Comparison of ENCODE assay signal across 31 cellular contexts in the genomic region with DNA sequence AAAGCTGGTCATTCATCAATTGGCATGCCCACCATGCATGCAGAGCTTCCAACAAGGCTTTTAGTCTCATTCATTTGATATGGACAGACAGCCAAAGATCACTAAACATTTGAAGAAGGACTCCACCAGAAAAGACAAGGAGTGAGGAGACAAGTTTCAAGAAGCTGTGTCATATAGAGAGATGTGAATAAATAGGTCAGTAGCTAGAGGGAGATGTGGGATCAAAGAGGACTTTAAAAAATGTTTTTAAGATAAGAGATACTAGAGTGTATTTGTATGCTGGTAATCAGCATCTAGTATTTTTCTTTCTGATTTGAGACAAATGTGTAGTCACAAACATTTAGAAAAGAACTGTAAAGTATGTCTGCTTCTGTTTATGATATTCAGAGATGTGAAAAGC. TPM values are rescaled to one million over a fixed set of nuclear protein-coding genes. Genes with fewer than 3 reads are reported as not detected.
A peak's percentile ranks its signal among the peaks of the same experiment; 100 is the strongest.
DNase-seq lines count a peak whose midpoint lies in the region; ATAC-seq, FAIRE-seq and TF ChIP-seq lines count a peak whose summit lies in the region.
"Had no signal": no experiment of that assay in that cellular context is flagged by ENCODE, and none has a peak within 500 bp of the region (broad histone marks: within the 10 kb centered on the region; RNA-seq: fewer than 3 reads in every experiment).

No MANE protein-coding gene starts in this region.

- CTCF ChIA-PET in K562 (lab: Yijun Ruan, JAX; ENCODE audit: low intra/inter-chr PET ratio): no interaction called here
- CTCF ChIA-PET in activated CD4-positive, alpha-beta memory T cell treated with anti-CD3 and anti-CD28 coated beads, Interleukin-2, amount 10 ng/mL, durations not matched to agents 7 days and 5 days (lab: Charles Lee): no interaction called here

- no peak overlapping the region for H3K9ac ChIP-seq in K562 (ENCODE audit: insufficient read depth in 1 of 2, low read depth in 2 of 2, low read length in 2 of 2)

- H3K9me3 ChIP-seq in left ventricle myocardium inferior (replicated peaks) (peaks cover 13% of the 10 kb centered on the region), right cardiac atrium (ENCODE audit: control insufficient read depth, low read length) (no peaks in the 10 kb centered on the region), K562 (replicated peaks; ENCODE audit: control insufficient read depth, insufficient read depth, low read depth, low read length) (no peaks in the 10 kb centered on the region), hepatocyte (ENCODE audit: low read depth) (peaks cover 5% of the 10 kb centered on the region), vagina (no peaks in the 10 kb centered on the region)
- H3K9me3 ChIP-seq: tibial nerve had no signal

- intact Hi-C loops in left ventricle myocardium inferior (cut with micrococcal nuclease): no loop called here
- intact Hi-C loops in right cardiac atrium (cut with DNase I): loop anchor here in 1 of 4 donors (10.0 kb wide), 1 partner anchor 113 kb away; no protein-coding TSS in a partner anchor
- intact Hi-C loops in K562 (cut with micrococcal nuclease): no loop called here
- intact Hi-C loops in vagina (cut with DNase I): loop anchor here (10.0 kb wide), 1 partner anchor 93 kb away; no protein-coding TSS in a partner anchor

- no peak overlapping the region for H3K4me2 ChIP-seq in K562 (ENCODE audit: insufficient read depth, low read length)
- H3K4me2 ChIP-seq in hepatocyte: peak overlapping the region; percentile 30
- H3K4me2 ChIP-seq: GM23338 had no signal

- TF ChIP-seq EP300 in K562 (IDR thresholded peaks at IDR 0.05; ENCODE audit: low read length): no peak

- peaks cover 41% of the 10 kb centered on the region for H3K4me1 ChIP-seq in left ventricle myocardium inferior
- no peaks in the 10 kb centered on the region for H3K4me1 ChIP-seq in right cardiac atrium (ENCODE audit: control insufficient read depth, insufficient read depth, low read length)
- no peaks in the 10 kb centered on the region for H3K4me1 ChIP-seq in K562 (replicated peaks in 1 of 2; ENCODE audit: control insufficient read depth in 2 of 2, insufficient read depth in 2 of 2, low read length in 2 of 2)
- peaks cover 11% of the 10 kb centered on the region for H3K4me1 ChIP-seq in hepatocyte (ENCODE audit: insufficient read depth)
- H3K4me1 ChIP-seq in vagina: peaks cover 13% of the 10 kb centered on the region

- no peaks in the 10 kb centered on the region for H3K9me2 ChIP-seq in hepatocyte (replicated peaks; ENCODE audit: insufficient read depth)

- H3K4me3 ChIP-seq in left ventricle myocardium inferior (no peak overlapping the region), right cardiac atrium (ENCODE audit: low read length) (no peak overlapping the region), K562 (no peak overlapping the region), hepatocyte (no peak overlapping the region), vagina (no peak overlapping the region)
- H3K4me3 ChIP-seq: GM23338, SK-N-MC, skin epidermis, tibial nerve had no signal

- H3K27ac Mint-ChIP-seq in activated CD4-positive, alpha-beta memory T cell treated with anti-CD3 and anti-CD28 coated beads, Interleukin-2, amount 10 ng/mL, durations not matched to agents 7 days and 5 days: no peak overlapping the region
- H3K27ac Mint-ChIP-seq: activated CD4-positive, alpha-beta T cell treated with anti-CD3 and anti-CD28 coated beads for 36 hours; activated naive CD8-positive, alpha-beta T cell treated with anti-CD3 and anti-CD28 coated beads for 36 hours; CD4-positive, alpha-beta memory T cell; GM23338; natural killer cell; stimulated activated naive CD8-positive, alpha-beta T cell treated with anti-CD3 and anti-CD28 coated beads, Interleukin-15, amount 100 ng/mL, for 72 hours; T-helper 1 cell treated with Interleukin-12 subunit alpha and Interleukin-12 subunit beta and Interleukin-4 antibody, amounts not matched to agents 30 μg/mL and 1 μg/mL, for 36 hours had no signal

- no peaks in the 10 kb centered on the region for H3K9me1 ChIP-seq in K562 (ENCODE audit: control insufficient read depth, insufficient read depth, low read length)

- DNase-seq in left ventricle myocardium inferior: no peak
- DNase-seq in right cardiac atrium: no peak
- DNase-seq in K562 (ENCODE audit: extremely low read depth in 1 of 4, low spot score in 3 of 4): no peak
- no peak for DNase-seq in hepatocyte (ENCODE audit: low spot score)
- DNase-seq in vagina (ENCODE audit: extremely low spot score in 2 of 2): no peak
- DNase-seq in activated CD4-positive, alpha-beta memory T cell treated with anti-CD3 and anti-CD28 coated beads, Interleukin-2, amount 10 ng/mL, durations not matched to agents 7 days and 5 days: no peak
- no peak for DNase-seq in NCI-H2171 (lab: John Stamatoyannopoulos, UW)
- DNase-seq: activated CD4-positive, alpha-beta T cell treated with anti-CD3 and anti-CD28 coated beads for 36 hours; activated effector memory CD4-positive, alpha-beta T cell treated with anti-CD3 and anti-CD28 coated beads, Interleukin-2, amount 50 U/mL, for 16 hours; activated naive CD8-positive, alpha-beta T cell treated with anti-CD3 and anti-CD28 coated beads for 36 hours; activated T-cell treated with anti-CD3 and anti-CD28 coated beads, Interleukin-2, amount 50 U/mL, for 1 hour; CD4-positive, alpha-beta memory T cell; cerebellar nuclear complex; effector CD8-positive, alpha-beta T cell; erythroblast; islet precursor cell; natural killer cell; NCI-H1105; NCI-H2029; NCI-H748 treated with DMSO at 0.1 percent for 48 hours; RPMI8226; stimulated activated naive CD8-positive, alpha-beta T cell treated with anti-CD3 and anti-CD28 coated beads, Interleukin-15, amount 100 ng/mL, for 72 hours had no signal

- no peak for FAIRE-seq in K562 (lab: Jason Lieb, UNC)
- FAIRE-seq: A204.1, frontal cortex had no signal

- ATAC-seq in right cardiac atrium (no peak), K562 (no peak)
- ATAC-seq in activated CD4-positive, CD25-positive, alpha-beta regulatory T cell treated with anti-CD3 and anti-CD28 coated beads, Interleukin-2, amount 50 U/mL, for 24 hours: no peak
- ATAC-seq: activated CD4-positive, alpha-beta T cell treated with anti-CD3 and anti-CD28 coated beads for 36 hours; GM23338; natural killer cell; stimulated activated naive CD8-positive, alpha-beta T cell treated with anti-CD3 and anti-CD28 coated beads, Interleukin-15, amount 100 ng/mL, for 72 hours had no signal

- H3K36me3 Mint-ChIP-seq in activated CD4-positive, alpha-beta memory T cell treated with anti-CD3 and anti-CD28 coated beads, Interleukin-2, amount 10 ng/mL, durations not matched to agents 7 days and 5 days (ENCODE audit: low read depth): no peaks in the 10 kb centered on the region
- H3K36me3 Mint-ChIP-seq: activated naive CD8-positive, alpha-beta T cell treated with anti-CD3 and anti-CD28 coated beads for 36 hours; CD4-positive, alpha-beta memory T cell; natural killer cell had no signal

- H3K79me2 ChIP-seq in K562 (ENCODE audit: control insufficient read depth, insufficient read depth, low read length) (no peaks in the 10 kb centered on the region), hepatocyte (peaks cover 6% of the 10 kb centered on the region)

- H3K4me1 Mint-ChIP-seq in activated CD4-positive, alpha-beta memory T cell treated with anti-CD3 and anti-CD28 coated beads, Interleukin-2, amount 10 ng/mL, durations not matched to agents 7 days and 5 days: no peaks in the 10 kb centered on the region
- H3K4me1 Mint-ChIP-seq: activated CD4-positive, alpha-beta T cell treated with anti-CD3 and anti-CD28 coated beads for 36 hours; activated naive CD8-positive, alpha-beta T cell treated with anti-CD3 and anti-CD28 coated beads for 36 hours; CD4-positive, alpha-beta memory T cell; natural killer cell; stimulated activated naive CD8-positive, alpha-beta T cell treated with anti-CD3 and anti-CD28 coated beads, Interleukin-15, amount 100 ng/mL, for 72 hours had no signal

- H3K27ac ChIP-seq in left ventricle myocardium inferior (replicated peaks) (peak overlapping the region; percentile 3), right cardiac atrium (ENCODE audit: low read length) (no peak overlapping the region), K562 (ENCODE audit: extremely low read depth, low read depth, low read length) (no peak overlapping the region), hepatocyte (no peak overlapping the region), vagina (peak overlapping the region; percentile 64)
- H3K27ac ChIP-seq: HL-60, SK-N-MC, tibial nerve had no signal

- H3K9me3 Mint-ChIP-seq in activated CD4-positive, alpha-beta memory T cell treated with anti-CD3 and anti-CD28 coated beads, Interleukin-2, amount 10 ng/mL, durations not matched to agents 7 days and 5 days: no peaks in the 10 kb centered on the region
- H3K9me3 Mint-ChIP-seq: GM23338; stimulated activated naive CD8-positive, alpha-beta T cell treated with anti-CD3 and anti-CD28 coated beads, Interleukin-15, amount 100 ng/mL, for 72 hours had no signal

- TF ChIP-seq CTCF in left ventricle myocardium inferior (IDR thresholded peaks at IDR 0.05; ENCODE audit: borderline replicate concordance) (peak; percentile 30), K562 (IDR thresholded peaks at IDR 0.05 in 2 of 3, conservative IDR thresholded peaks at IDR 0.05 in 1 of 3; ENCODE audit: insufficient read depth in 2 of 3, low read depth in 1 of 3, low read length in 3 of 3) (peak in 1 of 3 experiments; percentile 14; a peak in 1 of 6 replicates), hepatocyte (IDR thresholded peaks at IDR 0.05; ENCODE audit: poor library complexity) (no peak), vagina (IDR thresholded peaks at IDR 0.05) (no peak)

- POLR2A ChIA-PET in K562 (lab: Yijun Ruan, JAX): interaction anchor here (1.1 kb wide), 1 partner anchor 16 kb away, joined by 4 read pairs; no protein-coding TSS in a partner anchor
- POLR2A ChIA-PET in activated CD4-positive, alpha-beta memory T cell treated with anti-CD3 and anti-CD28 coated beads, Interleukin-2, amount 10 ng/mL, durations not matched to agents 7 days and 5 days (lab: Charles Lee): no interaction called here

- H3K27me3 Mint-ChIP-seq in activated CD4-positive, alpha-beta memory T cell treated with anti-CD3 and anti-CD28 coated beads, Interleukin-2, amount 10 ng/mL, durations not matched to agents 7 days and 5 days: peaks cover 70% of the 10 kb centered on the region

- TF ChIP-seq POLR2A in K562 (conservative IDR thresholded peaks at IDR 0.05) (no peak), vagina (IDR thresholded peaks at IDR 0.05) (no peak)

- H2AFZ ChIP-seq in K562 (ENCODE audit: low read depth, low read length) (no peak overlapping the region), hepatocyte (no peak overlapping the region)
- H2AFZ ChIP-seq: GM23338 had no signal

- in situ Hi-C loops in K562 (cut with MboI): no loop called here

- BruUV-seq in K562 (replicated peaks; lab: Mats Ljungman, UMichigan): no TSS peak

- peak; percentile 20 to 36; a peak in 2 of 4 replicates for TF ChIP-seq RAD21 in K562 (CRISPR knock-in tag; conservative IDR thresholded peaks at IDR 0.05 in 1 of 2, IDR thresholded peaks at IDR 0.05 in 1 of 2)

- H3K27me3 ChIP-seq in left ventricle myocardium inferior (ENCODE audit: low read depth) (no peaks in the 10 kb centered on the region), right cardiac atrium (ENCODE audit: control insufficient read depth, insufficient read depth) (no peaks in the 10 kb centered on the region), K562 (ENCODE audit: control insufficient read depth in 2 of 2, insufficient read depth in 2 of 2, low read length in 2 of 2) (no peaks in the 10 kb centered on the region), hepatocyte (no peaks in the 10 kb centered on the region), vagina (no peaks in the 10 kb centered on the region)
- H3K27me3 ChIP-seq: tibial nerve had no signal

- H4K20me1 ChIP-seq in K562 (replicated peaks; ENCODE audit: control insufficient read depth, insufficient read depth, low read length) (no peaks in the 10 kb centered on the region), hepatocyte (ENCODE audit: insufficient read depth, poor library complexity, severe bottlenecking) (no peaks in the 10 kb centered on the region)

- H3K4me3 Mint-ChIP-seq in activated CD4-positive, alpha-beta memory T cell treated with anti-CD3 and anti-CD28 coated beads, Interleukin-2, amount 10 ng/mL, durations not matched to agents 7 days and 5 days: no peak overlapping the region
- H3K4me3 Mint-ChIP-seq: activated CD4-positive, alpha-beta T cell treated with anti-CD3 and anti-CD28 coated beads for 36 hours; activated naive CD8-positive, alpha-beta T cell treated with anti-CD3 and anti-CD28 coated beads for 36 hours; CD4-positive, alpha-beta memory T cell; GM23338; natural killer cell; stimulated activated naive CD8-positive, alpha-beta T cell treated with anti-CD3 and anti-CD28 coated beads, Interleukin-15, amount 100 ng/mL, for 72 hours; T-helper 1 cell treated with Interleukin-12 subunit alpha and Interleukin-12 subunit beta and Interleukin-4 antibody, amounts not matched to agents 30 μg/mL and 1 μg/mL, for 36 hours had no signal

- H3K36me3 ChIP-seq in left ventricle myocardium inferior (no peaks in the 10 kb centered on the region), K562 (ENCODE audit: control insufficient read depth, insufficient read depth, low read length) (no peaks in the 10 kb centered on the region), hepatocyte (replicated peaks; ENCODE audit: insufficient read depth, low read depth) (no peaks in the 10 kb centered on the region), vagina (no peaks in the 10 kb centered on the region)
- H3K36me3 ChIP-seq: tibial nerve had no signal

RNA-seq across cellular contexts. Expression of gene ANTXR1, which starts 48.5 kb away (rescaled TPM):
- total RNA-seq in left ventricle myocardium inferior: 23.3 TPM
- total RNA-seq in right cardiac atrium: 10 to 100 TPM; 35.4 to 49.4 (median 42.3) TPM
- polyA plus RNA-seq in right cardiac atrium: 13.8 TPM
- total RNA-seq in K562 (2011; cell fraction: chromatin; rRNA removed; ENCODE audit: low replicate concordance): 0.58 and 0.74 TPM in 2 replicates
- total RNA-seq in K562 (2011; cell fraction: nucleolus; rRNA removed): 0.79 TPM in 1 of 2 replicates, not detected in the other
- 0.73 and 0.76 TPM in 2 replicates for total RNA-seq in K562 (2011; cell fraction: nucleoplasm; rRNA removed)
- 0.45 and 1.00 TPM in 2 replicates for total RNA-seq in K562 (2014; rRNA removed)
- 0.33 and 0.35 TPM in 2 replicates for total RNA-seq in K562 (2014; rRNA removed; fragmentation: Illumina TruSeq; extraction: Trizol)
- total RNA-seq in K562 (2015; rRNA removed; fragmentation: Illumina TruSeq; extraction: Trizol): 0.41 and 0.54 TPM in 2 replicates
- total RNA-seq in K562 (2021): 0.87 and 0.98 TPM in 2 replicates
- polyA plus RNA-seq in K562 (2011; rRNA removed): 0.13 and 0.19 TPM in 2 replicates
- polyA plus RNA-seq in K562 (2011; cell fraction: cytosol; rRNA removed): 0.04 and 0.10 TPM in 2 replicates
- 0.41 and 0.46 TPM in 2 replicates for polyA plus RNA-seq in K562 (2011; cell fraction: nucleus; rRNA removed)
- 1.1 and 2.5 TPM in 2 replicates for polyA plus RNA-seq in K562 (2012)
- polyA plus RNA-seq in K562 (2014; fragmentation: Illumina TruSeq; extraction: Trizol): 0.24 and 0.58 TPM in 2 replicates
- polyA plus RNA-seq in K562 (2014; fragmentation: Nextera tagmentation; extraction: Ambion mirVana): under 1 TPM; 0.07 to 0.15 TPM
- 0.23 and 0.62 TPM in 2 replicates for polyA plus RNA-seq in K562 (2014; rRNA removed)
- 0.18 TPM in 2 replicates for polyA minus RNA-seq in K562 (2011; rRNA and poly(A)+ RNA removed)
- 0.55 TPM in 1 of 2 replicates, not detected in the other for polyA minus RNA-seq in K562 (2011; cell fraction: cytosol; rRNA and poly(A)+ RNA removed)
- polyA minus RNA-seq in K562 (2011; cell fraction: nucleus; rRNA and poly(A)+ RNA removed): 0.22 and 0.94 TPM in 2 replicates
- total RNA-seq in hepatocyte: 24.5 and 34.7 TPM in 2 replicates
- 29.1 and 35.3 TPM in 2 replicates for polyA plus RNA-seq in hepatocyte
- total RNA-seq in vagina: 102 TPM
- total RNA-seq in activated CD4-positive, alpha-beta memory T cell treated with anti-CD3 and anti-CD28 coated beads, Interleukin-2, amount 10 ng/mL, durations not matched to agents 7 days and 5 days: not detected
- total RNA-seq: natural killer cell had no signal
- polyA plus RNA-seq: CD4-positive, alpha-beta memory T cell had no signal

Comparison
In these comparisons a context has a peak if more than half of its experiments do, and no peak if none do; other contexts are left out.
1. H3K27ac ChIP-seq: peak in left ventricle myocardium inferior (single experiment) and vagina (single experiment); none in right cardiac atrium (single experiment), K562 (single experiment) and hepatocyte (single experiment).
2. RNA of gene ANTXR1, which starts 48.5 kb away (total RNA-seq): 102 TPM in vagina (single experiment), 35.4 to 49.4 TPM in right cardiac atrium, 24.5 to 34.7 TPM in hepatocyte and 23.3 TPM in left ventricle myocardium inferior (single experiment); 0.33 to 1.00 TPM in K562 and not detected in activated CD4-positive, alpha-beta memory T cell treated with anti-CD3 and anti-CD28 coated beads, Interleukin-2, amount 10 ng/mL, durations not matched to agents 7 days and 5 days; every median in the first group is over 10 times any median in the second.